ENCODE assay signal across 9 cellular contexts in the genomic region with DNA sequence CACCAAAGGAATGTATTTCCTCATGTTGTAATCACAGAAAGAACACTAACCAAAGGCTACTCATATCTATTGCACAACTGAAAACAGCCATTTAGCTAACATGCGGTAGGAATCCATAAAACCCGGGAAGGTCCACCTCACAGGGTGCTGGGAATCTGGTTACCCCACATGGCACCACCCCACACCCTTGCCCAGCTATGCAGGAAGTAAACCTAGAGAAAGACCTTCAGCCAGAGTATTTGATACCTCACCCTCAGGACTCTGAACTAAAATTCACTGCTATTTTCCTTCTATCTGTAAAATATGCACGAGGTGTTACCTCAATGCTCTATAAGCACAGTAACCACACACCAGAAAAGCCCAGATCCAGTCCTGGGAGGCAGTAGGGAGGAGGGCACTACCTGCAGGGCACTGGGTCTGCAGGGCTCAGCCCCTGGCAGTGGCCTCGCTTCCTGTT. TPM values are rescaled to one million over a fixed set of nuclear protein-coding genes. Genes with fewer than 3 reads are reported as not detected.
DNase-seq lines count a peak whose midpoint lies in the region; ATAC-seq and TF ChIP-seq lines count a peak whose summit lies in the region.
"Had no signal": no experiment of that assay in that cellular context is flagged by ENCODE, and none has a peak within 500 bp of the region (broad histone marks: within the 10 kb centered on the region; RNA-seq: fewer than 3 reads in every experiment).

No MANE protein-coding gene starts in this region.

- TF ChIP-seq CTCF in nephron progenitor cell (IDR thresholded peaks at IDR 0.05) (no peak), GM13977 (IDR thresholded peaks at IDR 0.05; ENCODE audit: extremely low read depth, insufficient read depth, missing control alignments) (no peak)

- peaks cover 29% of the 10 kb centered on the region for H3K36me3 Mint-ChIP-seq in nephron progenitor cell (ENCODE audit: low read depth)

- H3K4me3 Mint-ChIP-seq in nephron progenitor cell, result no peak overlapping the region

- no peaks in the 10 kb centered on the region for H3K9me3 Mint-ChIP-seq in nephron progenitor cell

- in situ Hi-C loops in ACHN (cut with HindIII; ENCODE audit: low pct_ligation_motif_present, low pct_unique_long_range_greater_than_20kb, low sequenced_read_pairs) (no loop called here), GM13977 (cut with MboI; ENCODE audit: low pct_unique_long_range_greater_than_20kb, low sequenced_read_pairs, unreplicated experiment) (no loop called here)

- H3K27me3 ChIP-seq in H7 (ENCODE audit: control insufficient read depth, insufficient read depth, low read length), result no peaks in the 10 kb centered on the region
- H3K27me3 ChIP-seq: gastrocnemius medialis had no signal

- H3K4me3 ChIP-seq in H7 (ENCODE audit: insufficient read depth, low read depth, low read length), result no peak overlapping the region
- H3K4me3 ChIP-seq: gastrocnemius medialis had no signal

- H3K27ac Mint-ChIP-seq in nephron progenitor cell, result peak overlapping the region; percentile 23

- no peaks in the 10 kb centered on the region; the same call in 1 of the 2 replicates for H3K36me3 ChIP-seq in H7 (replicated peaks; ENCODE audit: control insufficient read depth, insufficient read depth, low read length)

- ATAC-seq in SK-N-SH treated with all-trans-retinoic acid at 6 μM for 48 hours, result peak; percentile 81

- DNase-seq in ACHN (peak; percentile 87), H7 (peak; percentile 48), epidermal melanocyte (ENCODE audit: insufficient read length, low spot score) (peak; percentile 44), nephron progenitor cell (no peak), GM13977 (ENCODE audit: low spot score) (no peak), NCI-H345 (lab: John Stamatoyannopoulos, UW) (no peak)
- DNase-seq in activated CD8-positive, alpha-beta memory T cell treated with anti-CD3 and anti-CD28 coated beads for 24 hours, result no peak

- H3K4me1 Mint-ChIP-seq in nephron progenitor cell, result peaks cover 7% of the 10 kb centered on the region

- peaks cover 2% of the 10 kb centered on the region for H3K27me3 Mint-ChIP-seq in nephron progenitor cell (ENCODE audit: low read depth, poor library complexity)

TF ChIP-seq in SK-N-SH treated with all-trans-retinoic acid at 6 μM for 48 hours, 23 proteins besides CTCF, POLR2A, EP300 and RAD21:
- TF ChIP-seq, protein P1, sequence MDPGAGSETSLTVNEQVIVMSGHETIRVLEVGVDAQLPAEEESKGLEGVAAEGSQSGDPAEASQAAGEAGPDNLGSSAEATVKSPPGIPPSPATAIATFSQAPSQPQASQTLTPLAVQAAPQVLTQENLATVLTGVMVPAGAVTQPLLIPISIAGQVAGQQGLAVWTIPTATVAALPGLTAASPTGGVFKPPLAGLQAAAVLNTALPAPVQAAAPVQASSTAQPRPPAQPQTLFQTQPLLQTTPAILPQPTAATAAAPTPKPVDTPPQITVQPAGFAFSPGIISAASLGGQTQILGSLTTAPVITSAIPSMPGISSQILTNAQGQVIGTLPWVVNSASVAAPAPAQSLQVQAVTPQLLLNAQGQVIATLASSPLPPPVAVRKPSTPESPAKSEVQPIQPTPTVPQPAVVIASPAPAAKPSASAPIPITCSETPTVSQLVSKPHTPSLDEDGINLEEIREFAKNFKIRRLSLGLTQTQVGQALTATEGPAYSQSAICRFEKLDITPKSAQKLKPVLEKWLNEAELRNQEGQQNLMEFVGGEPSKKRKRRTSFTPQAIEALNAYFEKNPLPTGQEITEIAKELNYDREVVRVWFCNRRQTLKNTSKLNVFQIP (CRISPR knock-in tag; IDR thresholded peaks at IDR 0.05; ENCODE audit: borderline replicate concordance, low read depth), result no peak
- TF ChIP-seq, protein P2, sequence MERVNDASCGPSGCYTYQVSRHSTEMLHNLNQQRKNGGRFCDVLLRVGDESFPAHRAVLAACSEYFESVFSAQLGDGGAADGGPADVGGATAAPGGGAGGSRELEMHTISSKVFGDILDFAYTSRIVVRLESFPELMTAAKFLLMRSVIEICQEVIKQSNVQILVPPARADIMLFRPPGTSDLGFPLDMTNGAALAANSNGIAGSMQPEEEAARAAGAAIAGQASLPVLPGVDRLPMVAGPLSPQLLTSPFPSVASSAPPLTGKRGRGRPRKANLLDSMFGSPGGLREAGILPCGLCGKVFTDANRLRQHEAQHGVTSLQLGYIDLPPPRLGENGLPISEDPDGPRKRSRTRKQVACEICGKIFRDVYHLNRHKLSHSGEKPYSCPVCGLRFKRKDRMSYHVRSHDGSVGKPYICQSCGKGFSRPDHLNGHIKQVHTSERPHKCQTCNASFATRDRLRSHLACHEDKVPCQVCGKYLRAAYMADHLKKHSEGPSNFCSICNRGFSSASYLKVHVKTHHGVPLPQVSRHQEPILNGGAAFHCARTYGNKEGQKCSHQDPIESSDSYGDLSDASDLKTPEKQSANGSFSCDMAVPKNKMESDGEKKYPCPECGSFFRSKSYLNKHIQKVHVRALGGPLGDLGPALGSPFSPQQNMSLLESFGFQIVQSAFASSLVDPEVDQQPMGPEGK (CRISPR knock-in tag; IDR thresholded peaks at IDR 0.05; ENCODE audit: borderline replicate concordance), result no peak
- TF ChIP-seq ISL1 (CRISPR knock-in tag; IDR thresholded peaks at IDR 0.05), result no peak; the same call in 1 of the 2 replicates
- TF ChIP-seq ZNF70 (CRISPR knock-in tag; IDR thresholded peaks at IDR 0.05), result no peak
- no peak for TF ChIP-seq TOX (CRISPR knock-in tag; IDR thresholded peaks at IDR 0.05; ENCODE audit: borderline replicate concordance)
- TF ChIP-seq, protein P3, sequence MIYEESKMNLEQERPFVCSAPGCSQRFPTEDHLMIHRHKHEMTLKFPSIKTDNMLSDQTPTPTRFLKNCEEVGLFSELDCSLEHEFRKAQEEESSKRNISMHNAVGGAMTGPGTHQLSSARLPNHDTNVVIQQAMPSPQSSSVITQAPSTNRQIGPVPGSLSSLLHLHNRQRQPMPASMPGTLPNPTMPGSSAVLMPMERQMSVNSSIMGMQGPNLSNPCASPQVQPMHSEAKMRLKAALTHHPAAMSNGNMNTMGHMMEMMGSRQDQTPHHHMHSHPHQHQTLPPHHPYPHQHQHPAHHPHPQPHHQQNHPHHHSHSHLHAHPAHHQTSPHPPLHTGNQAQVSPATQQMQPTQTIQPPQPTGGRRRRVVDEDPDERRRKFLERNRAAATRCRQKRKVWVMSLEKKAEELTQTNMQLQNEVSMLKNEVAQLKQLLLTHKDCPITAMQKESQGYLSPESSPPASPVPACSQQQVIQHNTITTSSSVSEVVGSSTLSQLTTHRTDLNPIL (CRISPR knock-in tag; IDR thresholded peaks at IDR 0.05; ENCODE audit: low read depth), result no peak
- no peak for TF ChIP-seq GLIS3 (CRISPR knock-in tag; IDR thresholded peaks at IDR 0.05)
- TF ChIP-seq SNAI2 (CRISPR knock-in tag; IDR thresholded peaks at IDR 0.05), result no peak
- no peak for TF ChIP-seq ARNTL (CRISPR knock-in tag; IDR thresholded peaks at IDR 0.05; ENCODE audit: borderline replicate concordance, low read depth)
- no peak for TF ChIP-seq ZFP3 (CRISPR knock-in tag; IDR thresholded peaks at IDR 0.05)
- no peak for TF ChIP-seq CSDC2 (CRISPR knock-in tag; IDR thresholded peaks at IDR 0.05)
- no peak for TF ChIP-seq BACH2 (CRISPR knock-in tag; IDR thresholded peaks at IDR 0.05; ENCODE audit: borderline replicate concordance)
- TF ChIP-seq ZC3H10 (CRISPR knock-in tag; IDR thresholded peaks at IDR 0.05), result no peak
- no peak for TF ChIP-seq PPARA (CRISPR knock-in tag; IDR thresholded peaks at IDR 0.05; ENCODE audit: borderline replicate concordance)
- TF ChIP-seq ZNF8 (CRISPR knock-in tag; IDR thresholded peaks at IDR 0.05), result no peak
- no peak for TF ChIP-seq ZFP30 (CRISPR knock-in tag; IDR thresholded peaks at IDR 0.05)
- TF ChIP-seq OSR1 (CRISPR knock-in tag; IDR thresholded peaks at IDR 0.05), result no peak
- no peak for TF ChIP-seq ZNF565 (CRISPR knock-in tag; conservative IDR thresholded peaks at IDR 0.05; ENCODE audit: low read depth)
- TF ChIP-seq TCF4 (CRISPR knock-in tag; IDR thresholded peaks at IDR 0.05; ENCODE audit: borderline replicate concordance), result no peak
- no peak for TF ChIP-seq ESRRG (CRISPR knock-in tag; IDR thresholded peaks at IDR 0.05)

RNA-seq across cellular contexts. Expression of a gene that starts 45.8 kb away (rescaled TPM):
- total RNA-seq in H7 (2014; rRNA removed; shearing (Covaris generic)), result 46.9 and 57.9 TPM in 2 replicates

Comparison
In these comparisons a context has a peak if more than half of its experiments do, and no peak if none do; other contexts are left out.
1. DNase-seq: peak in ACHN (single experiment), H7 (single experiment) and epidermal melanocyte (single experiment); none in nephron progenitor cell (single experiment), GM13977 (single experiment), NCI-H345 (single experiment) and activated CD8-positive, alpha-beta memory T cell treated with anti-CD3 and anti-CD28 coated beads for 24 hours (single experiment).